Comparison of ENCODE assay signal across 20 cellular contexts in genomic region chr6:23301546-23301945, GRCh38.
DNase-seq lines count a peak whose midpoint lies in the region; ATAC-seq and TF ChIP-seq lines count a peak whose summit lies in the region.
"Had no signal": no experiment of that assay in that cellular context is flagged by ENCODE, and none has a peak within 500 bp of the region (broad histone marks: within the 10 kb centered on the region; RNA-seq: fewer than 3 reads in every experiment).

No MANE protein-coding gene starts in this region.

- no peak overlapping the region for H3K9ac ChIP-seq in adipocyte (ENCODE audit: low read length)

- no peaks in the 10 kb centered on the region for H3K4me1 ChIP-seq in adipocyte (ENCODE audit: control insufficient read depth, insufficient read depth, low read length)
- H3K4me1 ChIP-seq: HAP-1, Peyer's patch had no signal

- H3K9me3 ChIP-seq in adipocyte (ENCODE audit: control insufficient read depth, low read length): no peaks in the 10 kb centered on the region
- H3K9me3 ChIP-seq: HAP-1, Peyer's patch had no signal

- no peak for ATAC-seq in GM18907 (IDR thresholded peaks at IDR 0.05; ENCODE audit: unreplicated experiment)
- ATAC-seq: GM12878, GM23338, K562 had no signal

- TF ChIP-seq CTCF in fibroblast of mammary gland (conservative IDR thresholded peaks at IDR 0.05; ENCODE audit: control insufficient read depth, insufficient read depth, low read depth, low read length): no peak

- DNase-seq in EH (ENCODE audit: low read depth) (peak; percentile 2), adipocyte (ENCODE audit: low read depth) (peak; percentile 4), fibroblast of mammary gland (ENCODE audit: low read depth) (peak; percentile 3), non-pigmented ciliary epithelial cell (ENCODE audit: low read depth) (peak; percentile 13), NCI-H82 treated with DMSO at 0.1 percent for 48 hours (lab: John Stamatoyannopoulos, UW; ENCODE audit: unreplicated experiment) (no peak), NCI-H524 treated with DMSO at 0.1 percent for 48 hours (lab: John Stamatoyannopoulos, UW) (no peak)
- no peak for DNase-seq in activated naive CD4-positive, alpha-beta T cell treated with Interleukin-2 at 50 U/mL for 16 hours
- DNase-seq: NCI-H1105, NCI-H146, NCI-H2029 treated with DMSO at 0.1 percent for 48 hours, NCI-H2171, NCI-H345, NCI-H524, NCI-H82, Peyer's patch had no signal

- no peaks in the 10 kb centered on the region for H3K27me3 ChIP-seq in adipocyte (replicated peaks; ENCODE audit: control insufficient read depth, insufficient read depth, low read length)
- H3K27me3 ChIP-seq: Peyer's patch had no signal

- no peaks in the 10 kb centered on the region for H3K36me3 ChIP-seq in adipocyte (ENCODE audit: control insufficient read depth, insufficient read depth, low read length, severe bottlenecking)
- H3K36me3 ChIP-seq: HAP-1, Peyer's patch had no signal

- H3K4me3 ChIP-seq in adipocyte (ENCODE audit: low read length) (no peak overlapping the region), fibroblast of mammary gland (ENCODE audit: control insufficient read depth, low read depth, low read length) (no peak overlapping the region)
- H3K4me3 ChIP-seq: GM12878, GM23338, HAP-1, K562, Peyer's patch had no signal

Comparison
In these comparisons a context has a peak if more than half of its experiments do, and no peak if none do; other contexts are left out.
1. DNase-seq: peak in EH (single experiment), adipocyte (single experiment), fibroblast of mammary gland (single experiment) and non-pigmented ciliary epithelial cell (single experiment); none in NCI-H82 treated with DMSO at 0.1 percent for 48 hours (single experiment), activated naive CD4-positive, alpha-beta T cell treated with Interleukin-2 at 50 U/mL for 16 hours (single experiment) and NCI-H524 treated with DMSO at 0.1 percent for 48 hours (single experiment).